ENCODE assay signal across 18 cellular contexts in genomic region chr12:89769483-89769818, GRCh38.
DNase-seq lines count a peak whose midpoint lies in the region; ATAC-seq and TF ChIP-seq lines count a peak whose summit lies in the region.
"Had no signal": no experiment of that assay in that cellular context is flagged by ENCODE, and none has a peak within 500 bp of the region (broad histone marks: within the 10 kb centered on the region; RNA-seq: fewer than 3 reads in every experiment).

No MANE protein-coding gene starts in this region.

- DNase-seq in activated T-cell treated with anti-CD3 and anti-CD28 coated beads, Interleukin-2, amount 50 U/mL, for 48 hours = peak; percentile 26 to 29
- DNase-seq in activated T-cell treated with anti-CD3 and anti-CD28 coated beads, Interleukin-2, amount 50 U/mL, for 1 hour = no peak
- DNase-seq in PC-3 = no peak
- no peak for DNase-seq in endodermal cell
- no peak for DNase-seq in HuH-7.5 (ENCODE audit: low spot score)
- no peak for DNase-seq in SIG-M5 treated with dmso at 0.1 percent for 504 hours (lab: John Stamatoyannopoulos, UW; ENCODE audit: unreplicated experiment)
- no peak for DNase-seq in activated naive CD4-positive, alpha-beta T cell treated with anti-CD3 and anti-CD28 coated beads, Interleukin-2, amount 50 U/mL, for 16 hours
- DNase-seq: CD8-positive, alpha-beta T cell; DND-41; left colon; NCI-H1048; NCI-H2029 treated with DMSO at 0.1 percent for 48 hours; NCI-H446; SHP77; spleen; substantia nigra had no signal

- H3F3A ChIP-seq in PC-3 (ENCODE audit: low read length, unreplicated experiment) = peaks cover 9% of the 10 kb centered on the region

- H3K9me3 ChIP-seq in PC-3 (ENCODE audit: low read length) (no peaks in the 10 kb centered on the region), endodermal cell (ENCODE audit: control insufficient read depth, low read length) (peaks cover 4% of the 10 kb centered on the region), skeletal muscle satellite cell (replicated peaks; ENCODE audit: low read length) (no peaks in the 10 kb centered on the region)
- H3K9me3 ChIP-seq: spleen, vagina had no signal

- H3K36me3 ChIP-seq in PC-3 (ENCODE audit: low read depth, low read length) (no peaks in the 10 kb centered on the region), endodermal cell (ENCODE audit: control insufficient read depth, insufficient read depth, low read length) (no peaks in the 10 kb centered on the region), skeletal muscle satellite cell (ENCODE audit: insufficient read depth, low read length) (no peaks in the 10 kb centered on the region)
- H3K36me3 ChIP-seq: spleen, vagina had no signal

- no peaks in the 10 kb centered on the region for H3K9me3 Mint-ChIP-seq in endodermal cell

- H3K36me3 Mint-ChIP-seq in endodermal cell (ENCODE audit: low read depth) = no peaks in the 10 kb centered on the region
- H3K36me3 Mint-ChIP-seq: CD8-positive, alpha-beta T cell had no signal

- H3K79me2 ChIP-seq in PC-3 (ENCODE audit: low read length) = no peaks in the 10 kb centered on the region

- H3K9ac ChIP-seq in PC-3 (ENCODE audit: low read length) (peak overlapping the region; percentile 62), endodermal cell (ENCODE audit: extremely low read depth, low read length, poor library complexity, severe bottlenecking) (no peak overlapping the region), skeletal muscle satellite cell (ENCODE audit: low read depth, low read length) (peak overlapping the region; percentile 40)

- TSS peak; percentile 90 for BruUV-seq in PC-3 (replicated peaks; lab: Mats Ljungman, UMichigan)

- H2AFZ ChIP-seq in PC-3 (ENCODE audit: low read length) = no peak overlapping the region

- intact Hi-C loops in PC-3 (cut with micrococcal nuclease) = loop anchor here (1.0 to 2.0 kb wide), 2 partner anchors 10 to 179 kb away; no protein-coding TSS in a partner anchor

- peak; percentile 61 for TF ChIP-seq CTCF in PC-3 (conservative IDR thresholded peaks at IDR 0.05; ENCODE audit: low read depth, low read length)
- TF ChIP-seq CTCF in endodermal cell (conservative IDR thresholded peaks at IDR 0.05) = peak; percentile 54

- H4K20me1 ChIP-seq in PC-3 (ENCODE audit: low read length) = no peaks in the 10 kb centered on the region

- ATAC-seq in PC-3 = no peak
- ATAC-seq: CD8-positive, alpha-beta T cell had no signal

- H3K27ac ChIP-seq in PC-3 (ENCODE audit: low read length) (peak overlapping the region; percentile 93), endodermal cell (ENCODE audit: low read depth, low read length) (no peak overlapping the region)
- H3K27ac ChIP-seq: spleen, vagina had no signal

- 100% methylated on average over 1 of the region's 1 CpG for WGBS in endodermal cell (ENCODE audit: insufficient coverage in 1 of 2, insufficient read length in 1 of 2), 2 experiments

- no peak overlapping the region for H3K27ac Mint-ChIP-seq in endodermal cell
- H3K27ac Mint-ChIP-seq: CD8-positive, alpha-beta T cell had no signal

- CTCF ChIA-PET in PC-3 (lab: Charles Lee) = no interaction called here

- no peak overlapping the region for H3K4me3 Mint-ChIP-seq in endodermal cell
- H3K4me3 Mint-ChIP-seq: CD8-positive, alpha-beta T cell had no signal

- peaks cover 26% of the 10 kb centered on the region for H3K4me1 ChIP-seq in PC-3 (ENCODE audit: insufficient read depth, low read length)
- no peaks in the 10 kb centered on the region for H3K4me1 ChIP-seq in endodermal cell (ENCODE audit: control insufficient read depth, insufficient read depth, low read length)
- peaks cover 34% of the 10 kb centered on the region for H3K4me1 ChIP-seq in skeletal muscle satellite cell (ENCODE audit: control insufficient read depth, insufficient read depth, low read length)
- H3K4me1 ChIP-seq: vagina had no signal

- no peaks in the 10 kb centered on the region for H3K27me3 Mint-ChIP-seq in endodermal cell (ENCODE audit: insufficient read depth)

- no peak overlapping the region for H3K4me3 ChIP-seq in PC-3 (ENCODE audit: low read length)
- no peak overlapping the region for H3K4me3 ChIP-seq in endodermal cell (ENCODE audit: low read length)
- H3K4me3 ChIP-seq in skeletal muscle satellite cell (ENCODE audit: low read length) = no peak overlapping the region
- H3K4me3 ChIP-seq: spleen, vagina had no signal

- peak overlapping the region; percentile 32 for H3K4me2 ChIP-seq in PC-3 (ENCODE audit: low read length)
- H3K4me2 ChIP-seq in skeletal muscle satellite cell (ENCODE audit: low read length) = peak overlapping the region; percentile 7

- H3K9me2 ChIP-seq in PC-3 (replicated peaks; ENCODE audit: low read length) = no peaks in the 10 kb centered on the region

- H3K27me3 ChIP-seq in PC-3 (ENCODE audit: low read length) = no peaks in the 10 kb centered on the region
- H3K27me3 ChIP-seq in endodermal cell (ENCODE audit: control insufficient read depth, insufficient read depth, low read length, poor library complexity, severe bottlenecking) = no peaks in the 10 kb centered on the region
- no peaks in the 10 kb centered on the region for H3K27me3 ChIP-seq in skeletal muscle satellite cell (ENCODE audit: control insufficient read depth, insufficient read depth, low read length)
- H3K27me3 ChIP-seq: spleen, vagina had no signal

- POLR2A ChIA-PET in PC-3 (lab: Charles Lee; ENCODE audit: unreplicated experiment) = interaction anchor here (0.5 kb wide), 1 partner anchor 74 kb away, joined by 3 read pairs; no protein-coding TSS in a partner anchor

- no peaks in the 10 kb centered on the region for H3K4me1 Mint-ChIP-seq in endodermal cell

Comparison
In these comparisons a context has a peak if more than half of its experiments do, and no peak if none do; other contexts are left out.
1. DNase-seq: peak in activated T-cell treated with anti-CD3 and anti-CD28 coated beads, Interleukin-2, amount 50 U/mL, for 48 hours (2 of 2); none in activated T-cell treated with anti-CD3 and anti-CD28 coated beads, Interleukin-2, amount 50 U/mL, for 1 hour (single experiment), PC-3 (single experiment), endodermal cell (single experiment), HuH-7.5 (single experiment), SIG-M5 treated with dmso at 0.1 percent for 504 hours (single experiment) and activated naive CD4-positive, alpha-beta T cell treated with anti-CD3 and anti-CD28 coated beads, Interleukin-2, amount 50 U/mL, for 16 hours (single experiment).